ENCODE assay signal across 1 cellular context in the genomic region with DNA sequence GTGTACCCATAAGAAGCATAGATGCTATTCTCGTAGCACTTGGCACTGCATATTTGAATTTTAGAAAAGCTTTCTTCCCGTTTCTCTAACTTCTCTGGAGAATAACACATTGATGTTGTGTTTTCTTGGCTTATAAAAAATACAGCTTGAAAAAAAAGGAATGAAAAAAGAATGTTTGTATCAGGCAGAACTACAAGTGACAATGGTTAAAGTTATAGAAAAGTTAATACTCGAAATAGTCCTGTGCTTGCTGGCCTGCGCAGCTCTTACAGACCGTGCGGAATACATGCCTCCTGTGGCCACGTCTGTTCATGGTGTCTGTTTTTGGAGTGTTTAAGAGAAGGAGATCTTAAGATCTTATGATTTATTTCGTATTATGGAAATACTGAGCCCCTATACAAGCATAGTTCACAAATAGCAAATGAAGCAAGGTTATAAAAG.
TF ChIP-seq lines count a peak whose summit lies in the region.

No MANE protein-coding gene starts in this region.

TF ChIP-seq in GM23338, 12 proteins besides CTCF, POLR2A, EP300 and RAD21 (continued from another document):
- TF ChIP-seq ZNF462 (CRISPR knock-in tag; IDR thresholded peaks at IDR 0.05) (no peak), ZNF114 (CRISPR knock-in tag; IDR thresholded peaks at IDR 0.05) (no peak), EZH2 (IDR thresholded peaks at IDR 0.05; ENCODE audit: low read depth, unreplicated experiment) (no peak), POLR2AphosphoS5 (IDR thresholded peaks at IDR 0.05; ENCODE audit: low read depth) (no peak), JUNB (IDR thresholded peaks at IDR 0.05; ENCODE audit: unreplicated experiment) (no peak), REST (IDR thresholded peaks at IDR 0.05; ENCODE audit: unreplicated experiment) (no peak), NANOG (IDR thresholded peaks at IDR 0.05; ENCODE audit: borderline replicate concordance) (no peak), EZH2phosphoT487 (IDR thresholded peaks at IDR 0.05; ENCODE audit: unreplicated experiment) (no peak)
